In the genomic region with DNA sequence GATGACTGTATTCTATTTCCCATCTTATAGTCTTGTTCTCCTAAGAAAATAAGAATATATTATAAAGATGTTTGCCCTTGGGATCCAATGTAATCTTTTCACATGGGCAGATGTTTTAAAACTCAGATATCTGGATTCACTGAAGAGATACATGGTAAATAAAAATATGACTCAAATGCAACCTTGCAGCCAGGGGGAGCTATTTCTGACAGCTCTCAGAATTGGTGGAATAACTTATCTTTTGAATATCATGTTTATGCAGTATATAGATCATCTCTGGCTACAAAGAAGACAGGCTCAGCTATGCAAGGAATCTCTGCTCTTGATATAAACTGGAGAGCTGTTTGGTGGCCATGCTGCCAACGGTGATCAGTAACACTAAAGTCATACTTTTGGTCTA, we compare ENCODE assay signal across 1 cellular context.
TF ChIP-seq lines count a peak whose summit lies in the region.

No MANE protein-coding gene starts in this region.

TF ChIP-seq in IMR-90, 13 proteins besides CTCF, POLR2A, EP300 and RAD21:
- no peak for TF ChIP-seq FOS (IDR thresholded peaks at IDR 0.05; ENCODE audit: low read depth, low read length)
- TF ChIP-seq MAZ (IDR thresholded peaks at IDR 0.05; ENCODE audit: borderline replicate concordance, low read depth, low read length) = no peak
- no peak for TF ChIP-seq RFX5 (IDR thresholded peaks at IDR 0.05; ENCODE audit: low read depth, low read length)
- TF ChIP-seq NFE2L2 (IDR thresholded peaks at IDR 0.05; ENCODE audit: low read depth, low read length) = no peak
- TF ChIP-seq, protein P1, sequence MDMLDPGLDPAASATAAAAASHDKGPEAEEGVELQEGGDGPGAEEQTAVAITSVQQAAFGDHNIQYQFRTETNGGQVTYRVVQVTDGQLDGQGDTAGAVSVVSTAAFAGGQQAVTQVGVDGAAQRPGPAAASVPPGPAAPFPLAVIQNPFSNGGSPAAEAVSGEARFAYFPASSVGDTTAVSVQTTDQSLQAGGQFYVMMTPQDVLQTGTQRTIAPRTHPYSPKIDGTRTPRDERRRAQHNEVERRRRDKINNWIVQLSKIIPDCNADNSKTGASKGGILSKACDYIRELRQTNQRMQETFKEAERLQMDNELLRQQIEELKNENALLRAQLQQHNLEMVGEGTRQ (IDR thresholded peaks at IDR 0.05; ENCODE audit: low read depth, low read length) = no peak
- TF ChIP-seq MAFK (IDR thresholded peaks at IDR 0.05; ENCODE audit: low read depth, low read length) = no peak
- TF ChIP-seq SMC3 (IDR thresholded peaks at IDR 0.05; ENCODE audit: low read depth, low read length) = no peak
- TF ChIP-seq BHLHE40 (IDR thresholded peaks at IDR 0.05; ENCODE audit: low read depth, low read length) = no peak
